ENCODE assay signal across 20 cellular contexts in genomic region chr5:34034497-34035327, GRCh38. TPM values are rescaled to one million over a fixed set of nuclear protein-coding genes. Genes with fewer than 3 reads are reported as not detected.
DNase-seq lines count a peak whose midpoint lies in the region; ATAC-seq and TF ChIP-seq lines count a peak whose summit lies in the region.
"Had no signal": no experiment of that assay in that cellular context is flagged by ENCODE, and none has a peak within 500 bp of the region (broad histone marks: within the 10 kb centered on the region; RNA-seq: fewer than 3 reads in every experiment).

No MANE protein-coding gene starts in this region.

- H3K36me3 ChIP-seq in transverse colon, result peaks cover 0 to 7% (median 0%) of the 10 kb centered on the region in 4 donors
- no peaks in the 10 kb centered on the region for H3K36me3 ChIP-seq in colonic mucosa
- H3K36me3 ChIP-seq: brain microvascular endothelial cell, ovary had no signal

- no peak for TF ChIP-seq EP300 in transverse colon (IDR thresholded peaks at IDR 0.05; ENCODE audit: low read depth)

- peaks cover 0 to 18% (median 0%) of the 10 kb centered on the region in 4 donors for H3K4me1 ChIP-seq in transverse colon
- no peaks in the 10 kb centered on the region for H3K4me1 ChIP-seq in colonic mucosa
- H3K4me1 ChIP-seq: BLaER1, esophagus squamous epithelium had no signal

- intact Hi-C loops in transverse colon (cut with DNase I; ENCODE audit: low total_unique reads), result no loop called here
- intact Hi-C loops in colonic mucosa (cut with DNase I), result no loop called here

- no peaks in the 10 kb centered on the region for H3K27me3 ChIP-seq in transverse colon
- no peaks in the 10 kb centered on the region for H3K27me3 ChIP-seq in colonic mucosa
- H3K27me3 ChIP-seq: BLaER1, brain microvascular endothelial cell, esophagus squamous epithelium, ovary had no signal

- in situ Hi-C loops in transverse colon (cut with MboI; ENCODE audit: low pct_ligation_motif_present in 1 of 4, low pct_unique_long_range_greater_than_20kb in 1 of 4, low sequenced_read_pairs in 3 of 4), result no loop called here

- TF ChIP-seq POLR2A in transverse colon (IDR thresholded peaks at IDR 0.05), result no peak

- peaks cover 0 to 14% of the 10 kb centered on the region in 2 donors for H3K36me3 Mint-ChIP-seq in activated naive CD4-positive, alpha-beta T cell treated with anti-CD3 and anti-CD28 coated beads, Interleukin-2, amount 50 U/mL, for 72 hours

- 71 to 89% methylated on average over 1 to 4 of the region's 4 CpGs for WGBS in transverse colon (ENCODE audit: low coverage in 1 of 2), 2 donors

- peak; percentile 51 for ATAC-seq in GM19043 (IDR thresholded peaks at IDR 0.05; ENCODE audit: low read depth, unreplicated experiment)
- peak; percentile 67 for ATAC-seq in HG02798 (IDR thresholded peaks at IDR 0.05; ENCODE audit: poor library complexity, unreplicated experiment)
- no peak for ATAC-seq in activated naive CD4-positive, alpha-beta T cell treated with anti-CD3 and anti-CD28 coated beads, Interleukin-2, amount 50 U/mL, for 72 hours
- ATAC-seq: Right ventricle myocardium inferior had no signal

- peak; percentile 35 for DNase-seq in HT-29 (ENCODE audit: low spot score)
- DNase-seq in transverse colon, result no peak
- DNase-seq in activated naive CD4-positive, alpha-beta T cell treated with anti-CD3 and anti-CD28 coated beads, Interleukin-2, amount 50 U/mL, for 72 hours (ENCODE audit: low spot score in 2 of 2), result no peak
- no peak for DNase-seq in colonic mucosa
- no peak for DNase-seq in HuH-7.5 (ENCODE audit: low spot score)
- DNase-seq: activated CD4-positive, CD25-positive, alpha-beta regulatory T cell treated with anti-CD3 and anti-CD28 coated beads, Interleukin-2, amount 50 U/mL, for 72 hours; activated naive CD4-positive, alpha-beta T cell treated with anti-CD3 and anti-CD28 coated beads, Interleukin-2, amount 50 U/mL, for 16 hours; brain microvascular endothelial cell; esophagus squamous epithelium; H9; head of caudate nucleus; IMR-90; MV-4-11; ovary; stimulated activated naive CD4-positive, alpha-beta T cell had no signal

- TF ChIP-seq CTCF in transverse colon (IDR thresholded peaks at IDR 0.05) (no peak), colonic mucosa (IDR thresholded peaks at IDR 0.05) (no peak)

- no peak overlapping the region for H3K4me3 ChIP-seq in transverse colon
- H3K4me3 ChIP-seq in colonic mucosa, result no peak overlapping the region
- H3K4me3 ChIP-seq: BLaER1, esophagus squamous epithelium, ovary had no signal

- H3K27ac Mint-ChIP-seq in activated naive CD4-positive, alpha-beta T cell treated with anti-CD3 and anti-CD28 coated beads, Interleukin-2, amount 50 U/mL, for 72 hours, result no peak overlapping the region
- H3K27ac Mint-ChIP-seq: H9 had no signal

- no peak overlapping the region for H3K9ac ChIP-seq in colonic mucosa (ENCODE audit: low read depth in 2 of 2, low read length in 2 of 2)
- H3K9ac ChIP-seq: BLaER1 had no signal

- no peaks in the 10 kb centered on the region for H3K9me3 Mint-ChIP-seq in activated naive CD4-positive, alpha-beta T cell treated with anti-CD3 and anti-CD28 coated beads, Interleukin-2, amount 50 U/mL, for 72 hours

- H3K27ac ChIP-seq in transverse colon (peak overlapping the region in 3 of 4 donors; percentile 13 to 51 (median 16)), colonic mucosa (no peak overlapping the region)
- H3K27ac ChIP-seq: BLaER1, brain microvascular endothelial cell, esophagus squamous epithelium, ovary had no signal

- H3K9me3 ChIP-seq in transverse colon (no peaks in the 10 kb centered on the region), colonic mucosa (no peaks in the 10 kb centered on the region)
- H3K9me3 ChIP-seq: BLaER1, esophagus squamous epithelium, ovary had no signal

RNA-seq across cellular contexts. Expression of gene C1QTNF3, which starts 8.3 kb away (rescaled TPM):
- 2.7 and 2.9 TPM in 2 replicates for total RNA-seq in HT-29 (2014; rRNA removed; shearing (Covaris generic))
- total RNA-seq in transverse colon, result 10 to 100 TPM in 1 of 4 donors, 1 to 10 TPM in 3; 6.6 to 13.3 (median 7.6) TPM
- 1 to 10 TPM; 2.7 to 3.3 TPM for total RNA-seq in activated naive CD4-positive, alpha-beta T cell treated with anti-CD3 and anti-CD28 coated beads, Interleukin-2, amount 50 U/mL, for 72 hours
- 1 to 10 TPM; 2.7 to 4.6 TPM for total RNA-seq in colonic mucosa

RNA-seq across cellular contexts. Expression of gene AMACR, which starts 26.9 kb away (rescaled TPM):
- 11.0 and 13.6 TPM in 2 replicates for total RNA-seq in HT-29 (2014; rRNA removed; shearing (Covaris generic))
- total RNA-seq in transverse colon, result 10 to 100 TPM; 39.1 to 88.1 (median 70.6) TPM
- total RNA-seq in activated naive CD4-positive, alpha-beta T cell treated with anti-CD3 and anti-CD28 coated beads, Interleukin-2, amount 50 U/mL, for 72 hours, result 1 to 10 TPM; 4.0 to 5.2 TPM
- total RNA-seq in colonic mucosa, result 10 to 100 TPM; 50.3 to 67.9 TPM

RNA-seq across cellular contexts. Expression of gene SLC45A2, which starts 50.2 kb away (rescaled TPM):
- not detected in 2 replicates for total RNA-seq in HT-29 (2014; rRNA removed; shearing (Covaris generic))
- total RNA-seq in transverse colon (1 to 10 TPM in 1 of 4 donors, under 1 TPM in 1, not detected in 2; 0.95 to 1.6 TPM), colonic mucosa (under 1 TPM in 1 of 2 donors, not detected in 1; 0.32 TPM)
- total RNA-seq in activated naive CD4-positive, alpha-beta T cell treated with anti-CD3 and anti-CD28 coated beads, Interleukin-2, amount 50 U/mL, for 72 hours, result under 1 TPM in 1 of 2 donors, not detected in 1; 0.33 TPM
- total RNA-seq: H9, IMR-90, Right ventricle myocardium inferior, urinary bladder had no signal

Comparison
In these comparisons a context has a peak if more than half of its experiments do, and no peak if none do; other contexts are left out.
1. ATAC-seq: peak in GM19043 (single experiment) and HG02798 (single experiment); none in activated naive CD4-positive, alpha-beta T cell treated with anti-CD3 and anti-CD28 coated beads, Interleukin-2, amount 50 U/mL, for 72 hours (0 of 2).